ENCODE assay signal across 1 cellular context in genomic region chr5:98454407-98454806, GRCh38.
TF ChIP-seq lines count a peak whose summit lies in the region.

No MANE protein-coding gene starts in this region.

TF ChIP-seq in endothelial cell of umbilical vein, 7 proteins besides CTCF, POLR2A, EP300 and RAD21:
- TF ChIP-seq MYC (IDR thresholded peaks at IDR 0.05; ENCODE audit: low read depth, low read length): no peak
- TF ChIP-seq GATA2 (IDR thresholded peaks at IDR 0.05; ENCODE audit: insufficient read depth, insufficient read length, low read depth, low read length): no peak
- no peak for TF ChIP-seq MAX (IDR thresholded peaks at IDR 0.05; ENCODE audit: insufficient read depth, insufficient read length)
- no peak for TF ChIP-seq FOS (IDR thresholded peaks at IDR 0.05; ENCODE audit: borderline replicate concordance, insufficient read depth, low read length)
- TF ChIP-seq JUN (IDR thresholded peaks at IDR 0.05; ENCODE audit: borderline replicate concordance, insufficient read depth, insufficient read length, low read depth): no peak
- no peak for TF ChIP-seq POLR2AphosphoS5 (IDR thresholded peaks at IDR 0.05; ENCODE audit: insufficient read depth, low read depth, low read length)
- TF ChIP-seq EZH2 (IDR thresholded peaks at IDR 0.05; ENCODE audit: borderline replicate concordance, low read depth, low read length, severe bottlenecking): no peak
